ENCODE assay signal across 8 cellular contexts in the genomic region with DNA sequence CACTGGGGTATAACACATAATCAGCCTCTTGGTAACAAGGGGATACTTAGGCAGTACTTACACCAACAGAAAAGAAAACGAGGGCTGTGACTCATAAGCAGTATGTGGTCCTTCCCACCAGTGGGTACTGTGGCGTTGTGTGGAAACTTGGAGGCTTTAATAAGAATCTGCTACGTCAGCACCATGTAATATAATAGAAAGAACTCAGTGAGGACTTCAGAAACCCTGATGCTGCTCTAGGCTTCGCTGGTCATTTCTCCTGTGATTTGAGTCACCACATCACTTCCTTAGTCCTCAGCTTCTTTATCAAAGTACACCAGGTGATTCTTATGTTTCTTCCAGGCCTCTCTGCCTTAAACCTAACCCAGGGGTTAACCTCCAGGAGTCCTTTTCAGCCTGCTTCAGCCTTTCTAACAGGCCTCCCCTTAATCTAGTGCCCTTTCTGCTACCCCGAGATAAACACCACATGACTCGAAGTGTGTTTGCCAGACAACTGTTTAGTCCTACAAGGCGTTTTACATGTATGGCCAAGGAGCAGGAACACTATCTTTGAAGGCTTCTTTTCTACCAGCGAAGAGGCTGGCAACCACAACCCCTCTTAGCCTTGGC.
A peak's percentile ranks its signal among the peaks of the same experiment; 100 is the strongest.
DNase-seq lines count a peak whose midpoint lies in the region; ATAC-seq and TF ChIP-seq lines count a peak whose summit lies in the region.

No MANE protein-coding gene starts in this region.

- no peaks in the 10 kb centered on the region for H3K9me3 ChIP-seq in left ventricle myocardium inferior (replicated peaks)

- no peak for TF ChIP-seq CTCF in left ventricle myocardium inferior (IDR thresholded peaks at IDR 0.05; ENCODE audit: borderline replicate concordance)

- no peak overlapping the region for H3K4me3 ChIP-seq in left ventricle myocardium inferior

- H3K4me1 ChIP-seq in left ventricle myocardium inferior: peaks cover 64% of the 10 kb centered on the region

- H3K27me3 ChIP-seq in left ventricle myocardium inferior (ENCODE audit: low read depth): no peaks in the 10 kb centered on the region

- ATAC-seq in GM21390 (IDR thresholded peaks at IDR 0.05; ENCODE audit: unreplicated experiment): peak; percentile 42

- no peaks in the 10 kb centered on the region for H3K36me3 ChIP-seq in left ventricle myocardium inferior

- intact Hi-C loops in left ventricle myocardium inferior (cut with micrococcal nuclease): no loop called here

- DNase-seq in CD1c-positive myeloid dendritic cell (ENCODE audit: extremely low spot score) (peak; percentile 84), LHCN-M2 (ENCODE audit: low read depth) (peak; percentile 75), left ventricle myocardium inferior (no peak), inferior parietal cortex (ENCODE audit: extremely low spot score) (no peak), DMS114 treated with DMSO at 0.1 percent for 48 hours (lab: John Stamatoyannopoulos, UW; ENCODE audit: unreplicated experiment) (no peak)
- peak; percentile 34 to 51 for DNase-seq in activated T-helper 1 cell treated with anti-CD3 and anti-CD28 coated beads, Interleukin-2, amount 50 U/mL, for 16 hours (ENCODE audit: low read depth in 1 of 2, low spot score in 1 of 2)
- peak in 2 of 3 experiments; percentile 37 to 52 for DNase-seq in stimulated activated CD4-positive, alpha-beta T cell treated with anti-CD3 and anti-CD28 coated beads, TNF-alpha, amount 100 ng/mL, for 4 hours (ENCODE audit: low read depth in 3 of 3)

- peak overlapping the region; percentile 70 for H3K27ac ChIP-seq in left ventricle myocardium inferior (replicated peaks)

Comparison
In these comparisons a context has a peak if more than half of its experiments do, and no peak if none do; other contexts are left out.
1. DNase-seq: peak in CD1c-positive myeloid dendritic cell (single experiment), LHCN-M2 (single experiment), activated T-helper 1 cell treated with anti-CD3 and anti-CD28 coated beads, Interleukin-2, amount 50 U/mL, for 16 hours (2 of 2) and stimulated activated CD4-positive, alpha-beta T cell treated with anti-CD3 and anti-CD28 coated beads, TNF-alpha, amount 100 ng/mL, for 4 hours (2 of 3); none in left ventricle myocardium inferior (single experiment), inferior parietal cortex (single experiment) and DMS114 treated with DMSO at 0.1 percent for 48 hours (single experiment).